In the genomic region with DNA sequence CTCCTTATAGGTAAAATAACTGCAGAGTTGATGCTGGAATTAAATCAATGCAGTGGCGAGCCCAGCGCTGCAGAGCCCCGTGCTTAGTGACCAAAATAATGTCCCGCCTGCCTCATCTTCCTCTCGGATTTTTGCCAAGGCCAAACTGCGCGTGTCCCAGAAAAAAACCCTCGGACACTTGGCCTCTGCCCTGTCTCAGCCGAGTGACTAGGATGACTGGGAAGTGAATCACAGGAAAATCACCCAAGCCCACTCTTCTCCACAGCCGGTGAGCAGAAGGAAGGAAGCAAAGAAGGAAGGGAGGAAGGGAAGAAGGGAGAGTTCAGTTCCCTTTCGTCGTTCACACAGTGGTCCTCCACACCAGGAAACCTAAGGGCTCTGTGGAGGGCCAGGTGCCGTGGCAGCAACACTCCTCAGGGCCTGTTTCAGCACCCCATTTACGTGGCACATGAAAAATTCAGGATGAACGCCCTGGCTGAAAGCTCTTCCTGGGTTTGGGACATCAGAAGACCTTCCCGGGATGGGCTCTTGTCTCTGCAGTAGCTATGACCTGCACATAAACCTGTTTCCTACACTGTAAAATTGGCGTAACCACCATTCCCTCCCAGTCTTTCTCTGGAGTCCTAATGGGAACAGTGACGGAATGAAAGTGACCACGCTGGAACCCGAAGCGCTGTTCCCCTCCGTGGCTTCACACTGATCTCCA, we compare ENCODE assay signal across 1 cellular context.
TF ChIP-seq lines count a peak whose summit lies in the region.

No MANE protein-coding gene starts in this region.

TF ChIP-seq in WTC11, 78 proteins besides CTCF, POLR2A, EP300 and RAD21 (continued from another document):
- TF ChIP-seq IRF1 (CRISPR knock-in tag; IDR thresholded peaks at IDR 0.05) (no peak), ZNF232 (CRISPR knock-in tag; IDR thresholded peaks at IDR 0.05) (no peak), E2F1 (CRISPR knock-in tag; IDR thresholded peaks at IDR 0.05) (no peak), SMAD3 (CRISPR knock-in tag; IDR thresholded peaks at IDR 0.05; ENCODE audit: borderline replicate concordance) (no peak), ZNF416 (CRISPR knock-in tag; IDR thresholded peaks at IDR 0.05) (no peak)
